ENCODE assay signal across 16 cellular contexts in genomic region chr7:155340721-155341120, GRCh38. TPM values are rescaled to one million over a fixed set of nuclear protein-coding genes. Genes with fewer than 3 reads are reported as not detected.
DNase-seq lines count a peak whose midpoint lies in the region; ATAC-seq, FAIRE-seq and TF ChIP-seq lines count a peak whose summit lies in the region.
"Had no signal": no experiment of that assay in that cellular context is flagged by ENCODE, and none has a peak within 500 bp of the region (broad histone marks: within the 10 kb centered on the region; RNA-seq: fewer than 3 reads in every experiment).

No MANE protein-coding gene starts in this region.

- H3K27me3 ChIP-seq in H1 (replicated peaks in 1 of 4; ENCODE audit: control insufficient read depth in 3 of 4, extremely low read depth in 1 of 4, insufficient read depth in 3 of 4, low read length in 3 of 4) (peaks cover 4 to 8% (median 6%) of the 10 kb centered on the region in 4 experiments; a peak in 6 of 7 replicates), mesenchymal stem cell (ENCODE audit: control insufficient read depth in 1 of 2, insufficient read depth in 1 of 2, low read length in 2 of 2) (peaks cover 28 to 65% of the 10 kb centered on the region in 2 experiments), left ventricle myocardium inferior (ENCODE audit: low read depth) (peaks cover 86% of the 10 kb centered on the region)

- H2AK5ac ChIP-seq in H1 (ENCODE audit: low read depth, low read length) (no peak overlapping the region), mesenchymal stem cell (ENCODE audit: low read length, severe bottlenecking) (no peak overlapping the region)

- H3K9ac ChIP-seq in H1 (replicated peaks in 1 of 4; ENCODE audit: extremely low read depth in 1 of 4, low read depth in 3 of 4, low read length in 3 of 4) (no peak overlapping the region), mesenchymal stem cell (ENCODE audit: low read length) (no peak overlapping the region)
- H3K9ac ChIP-seq: GM23248 had no signal

- H3K4me2 ChIP-seq in H1 (ENCODE audit: insufficient read depth in 1 of 2, low read depth in 2 of 2, low read length in 2 of 2) (no peak overlapping the region), mesenchymal stem cell (ENCODE audit: low read length, poor library complexity, severe bottlenecking) (no peak overlapping the region)

- H3K79me1 ChIP-seq in H1 (ENCODE audit: low read depth, low read length) (no peaks in the 10 kb centered on the region), mesenchymal stem cell (replicated peaks; ENCODE audit: low read length, poor library complexity, severe bottlenecking) (no peaks in the 10 kb centered on the region)

- no peaks in the 10 kb centered on the region for H3K9me3 ChIP-seq in H1 (ENCODE audit: insufficient read depth in 2 of 2, low read depth in 1 of 2, low read length in 1 of 2)
- H3K9me3 ChIP-seq in mesenchymal stem cell (ENCODE audit: control insufficient read depth, low read length) = peaks cover 4% of the 10 kb centered on the region
- no peaks in the 10 kb centered on the region for H3K9me3 ChIP-seq in left ventricle myocardium inferior (replicated peaks)

- no peak overlapping the region for H3K4me3 ChIP-seq in H1 (ENCODE audit: extremely low read depth in 1 of 4, insufficient read depth in 2 of 4, low read depth in 3 of 4, low read length in 4 of 4)
- H3K4me3 ChIP-seq in mesenchymal stem cell (ENCODE audit: insufficient read depth in 1 of 2, low read depth in 1 of 2, low read length in 2 of 2) = no peak overlapping the region
- no peak overlapping the region for H3K4me3 ChIP-seq in left ventricle myocardium inferior
- H3K4me3 ChIP-seq: GM12878, GM23248 had no signal

- 90% methylated on average over 9 of the region's 9 CpGs; no CpG with 5 or more reads in 1 of the 2 experiments for WGBS in H1 (ENCODE audit: extremely low coverage in 1 of 2, insufficient coverage in 1 of 2, insufficient read length in 1 of 2, insufficient replicate concordance in 2 of 2, low coverage in 1 of 2, low lambda C conversion rate in 2 of 2, missing lambda C conversion rate in 1 of 2), 2 experiments
- WGBS in mesenchymal stem cell = 88% methylated on average over 9 of the region's 9 CpGs

- POLR2A ChIA-PET in H1 (lab: Charles Lee; ENCODE audit: partially characterized antibody) = no interaction called here

- no peak overlapping the region for H4K5ac ChIP-seq in H1 (ENCODE audit: insufficient read length, low read depth, low read length)

- H3K23ac ChIP-seq in H1 (ENCODE audit: insufficient read length) = no peak overlapping the region
- H3K23ac ChIP-seq in mesenchymal stem cell (ENCODE audit: low read length in 2 of 2) = no peak overlapping the region

- DNase-seq in activated CD8-positive, alpha-beta memory T cell treated with anti-CD3 and anti-CD28 coated beads, Interleukin-2, amount 50 U/mL, for 48 hours = peak; percentile 47
- DNase-seq in activated CD8-positive, alpha-beta memory T cell treated with anti-CD3 and anti-CD28 coated beads, Interleukin-2, amount 50 U/mL, for 4 hours = no peak
- DNase-seq in H1 (ENCODE audit: low read depth in 1 of 2, low spot score in 2 of 2) (no peak), mesenchymal stem cell (no peak), NCI-H2196 (lab: John Stamatoyannopoulos, UW; ENCODE audit: unreplicated experiment) (no peak), left ventricle myocardium inferior (no peak)
- DNase-seq: 8988T; C1 segment of cervical spinal cord; Calu3; CD4-positive, alpha-beta T cell; DMS 273 treated with DMSO at 0.1 percent for 48 hours; GM23248; H7 had no signal

- intact Hi-C loops in left ventricle myocardium inferior (cut with micrococcal nuclease) = loop anchor here (5.0 to 10.0 kb wide), 2 partner anchors 148 to 416 kb away; no protein-coding TSS in a partner anchor

- H4K20me1 ChIP-seq in H1 (replicated peaks in 1 of 2; ENCODE audit: control insufficient read depth in 1 of 2, insufficient read depth in 2 of 2, low read length in 2 of 2) = no peaks in the 10 kb centered on the region

- TF ChIP-seq RAD21 in H1 (IDR thresholded peaks at IDR 0.05 in 1 of 2, conservative IDR thresholded peaks at IDR 0.05 in 1 of 2; ENCODE audit: low read depth in 2 of 2, low read length in 2 of 2) = no peak

- TF ChIP-seq CTCF in H1 (IDR thresholded peaks at IDR 0.05; ENCODE audit: control extremely low read depth in 1 of 3, insufficient read depth in 1 of 3, low read depth in 1 of 3, low read length in 3 of 3) (no peak), left ventricle myocardium inferior (IDR thresholded peaks at IDR 0.05; ENCODE audit: borderline replicate concordance) (no peak)

- H3K4me1 ChIP-seq in H1 (replicated peaks in 1 of 4; ENCODE audit: control insufficient read depth in 3 of 4, insufficient read depth in 4 of 4, low read length in 3 of 4) = peaks cover 0 to 2% (median under 1%) of the 10 kb centered on the region in 4 experiments; a peak in 1 of 7 replicates
- peaks cover 4% of the 10 kb centered on the region for H3K4me1 ChIP-seq in mesenchymal stem cell (ENCODE audit: control insufficient read depth, insufficient read depth, low read depth, low read length)
- H3K4me1 ChIP-seq in left ventricle myocardium inferior = peaks cover 10% of the 10 kb centered on the region

- H3K56ac ChIP-seq in H1 (replicated peaks; ENCODE audit: insufficient read length, low read depth, low read length) = no peak overlapping the region

- no peaks in the 10 kb centered on the region for H3K23me2 ChIP-seq in H1 (ENCODE audit: low read depth, low read length)

- H3K36me3 ChIP-seq in H1 (ENCODE audit: control insufficient read depth in 2 of 4, insufficient read depth in 4 of 4, low read length in 3 of 4) (no peaks in the 10 kb centered on the region), mesenchymal stem cell (ENCODE audit: control insufficient read depth in 1 of 2, insufficient read depth in 2 of 2, low read depth in 1 of 2, low read length in 2 of 2) (no peaks in the 10 kb centered on the region), left ventricle myocardium inferior (no peaks in the 10 kb centered on the region)

- H2BK12ac ChIP-seq in H1 (ENCODE audit: low read depth, low read length) = no peak overlapping the region
- H2BK12ac ChIP-seq in mesenchymal stem cell (ENCODE audit: low read length in 2 of 2) = no peak overlapping the region

- H2BK15ac ChIP-seq in H1 (ENCODE audit: low read length) (0 out of 2 replicates have a peak overlapping the region, but pooled peaks have one; percentile 95), mesenchymal stem cell (ENCODE audit: low read depth, poor library complexity, severe bottlenecking) (no peak overlapping the region)

- no peak for TF ChIP-seq POLR2A in H1 (IDR thresholded peaks at IDR 0.05; ENCODE audit: control extremely low read depth in 1 of 2, low read depth in 2 of 2, low read length in 2 of 2)

- no peak for TF ChIP-seq EP300 in H1 (IDR thresholded peaks at IDR 0.05; ENCODE audit: borderline replicate concordance in 1 of 2, low read depth in 2 of 2, low read length in 2 of 2)

- H3K79me2 ChIP-seq in H1 (ENCODE audit: control insufficient read depth in 1 of 2, insufficient read depth in 2 of 2, low read length in 2 of 2) = no peaks in the 10 kb centered on the region

- H2BK5ac ChIP-seq in H1 (ENCODE audit: low read depth, low read length) = no peak overlapping the region
- H2BK5ac ChIP-seq in mesenchymal stem cell (ENCODE audit: low read depth, low read length, poor library complexity, severe bottlenecking) = no peak overlapping the region

- H3K14ac ChIP-seq in H1 (ENCODE audit: insufficient read length) (no peak overlapping the region), mesenchymal stem cell (ENCODE audit: low read length in 2 of 2) (no peak overlapping the region)

- CTCF ChIA-PET in H1 (lab: Charles Lee; ENCODE audit: partially characterized antibody) = interaction anchor here (0.6 to 2.1 kb wide), 2 partner anchors 15 to 119 kb away, joined by 3 to 9 read pairs; no protein-coding TSS in a partner anchor

- FAIRE-seq in H1 (lab: Jason Lieb, UNC) = no peak
- FAIRE-seq: GM12878, GM18507 had no signal

- no peak overlapping the region for H4K8ac ChIP-seq in H1 (ENCODE audit: extremely low read depth, insufficient read depth, low read length)
- no peak overlapping the region for H4K8ac ChIP-seq in mesenchymal stem cell (ENCODE audit: low read length)

- H2AFZ ChIP-seq in H1 (ENCODE audit: low read length) (no peak overlapping the region), mesenchymal stem cell (ENCODE audit: low read depth, low read length) (no peak overlapping the region)
- H2AFZ ChIP-seq: GM23248 had no signal

- H3K4ac ChIP-seq in H1 (replicated peaks; ENCODE audit: insufficient read length, low read depth, low read length) (no peak overlapping the region), mesenchymal stem cell (ENCODE audit: low read depth in 1 of 2, low read length in 2 of 2) (no peak overlapping the region)

- H3K27ac ChIP-seq in H1 (ENCODE audit: low read depth, low read length) (no peak overlapping the region), mesenchymal stem cell (ENCODE audit: low read length, poor library complexity, severe bottlenecking) (no peak overlapping the region), left ventricle myocardium inferior (replicated peaks) (no peak overlapping the region)
- H3K27ac ChIP-seq: GM23248 had no signal

- H4K91ac ChIP-seq in H1 (replicated peaks; ENCODE audit: insufficient read length, low read length) = peak overlapping the region; percentile 30
- peak overlapping the region; percentile 46 for H4K91ac ChIP-seq in mesenchymal stem cell (ENCODE audit: low read length)

- ATAC-seq in GM19035 (IDR thresholded peaks at IDR 0.05; ENCODE audit: unreplicated experiment) = no peak
- ATAC-seq: GM12878 had no signal

- no peak overlapping the region for H2BK120ac ChIP-seq in H1 (replicated peaks; ENCODE audit: low read depth, low read length)
- no peak overlapping the region for H2BK120ac ChIP-seq in mesenchymal stem cell (ENCODE audit: low read depth, low read length)

- H2BK20ac ChIP-seq in H1 (ENCODE audit: low read length) = no peak overlapping the region

- H3K18ac ChIP-seq in H1 (ENCODE audit: extremely low read depth, low read length) (no peak overlapping the region; the same call in 1 of the 2 replicates), mesenchymal stem cell (ENCODE audit: low read depth in 1 of 2, low read length in 2 of 2) (no peak overlapping the region)

TF ChIP-seq in H1, 55 proteins besides CTCF, POLR2A, EP300 and RAD21 (continues in another document):
- TF ChIP-seq HDAC6 (IDR thresholded peaks at IDR 0.05; ENCODE audit: low read depth, low read length) (no peak), JUND (IDR thresholded peaks at IDR 0.05; ENCODE audit: low read length) (no peak)

RNA-seq across cellular contexts. Expression of gene INSIG1, which starts 43.0 kb away (rescaled TPM):
- 40.0 and 44.7 TPM in 2 replicates for total RNA-seq in H1 (2021; fragmentation: NEBNext Ultra II Directional; extraction: Animal tissue kit (Norgen Biotek cat#: 25700))
- 58.4 and 68.1 TPM in 2 replicates for polyA plus RNA-seq in H1 (2011; rRNA removed)
- polyA plus RNA-seq in H1 (2011; cell fraction: cytosol; rRNA removed) = 47.8 TPM
- polyA plus RNA-seq in H1 (2011; cell fraction: nucleus; rRNA removed) = 41.8 TPM
- 32.4 to 45.3 TPM (median 36.5 TPM) in 4 replicates for polyA plus RNA-seq in H1 (2012, experiment 1 of 2)
- polyA plus RNA-seq in H1 (2012, experiment 2 of 2) = 27.0 TPM
- 102 TPM for polyA plus RNA-seq in H1 (2013, experiment 1 of 2)
- 129 TPM for polyA plus RNA-seq in H1 (2013, experiment 2 of 2)
- 42.3 and 43.0 TPM in 2 replicates for polyA minus RNA-seq in H1 (2011; rRNA and poly(A)+ RNA removed)
- polyA minus RNA-seq in H1 (2011; cell fraction: cytosol; rRNA and poly(A)+ RNA removed) = 48.4 TPM
- polyA minus RNA-seq in H1 (2011; cell fraction: nucleus; rRNA and poly(A)+ RNA removed) = 47.7 TPM
- polyA plus RNA-seq in mesenchymal stem cell (2013, experiment 1 of 2) = 274 TPM
- 281 TPM for polyA plus RNA-seq in mesenchymal stem cell (2013, experiment 2 of 2)
- 7.5 TPM for total RNA-seq in left ventricle myocardium inferior
